ENCODE assay signal across 8 cellular contexts in genomic region chr4:72112514-72113156, GRCh38.
DNase-seq lines count a peak whose midpoint lies in the region; ATAC-seq and TF ChIP-seq lines count a peak whose summit lies in the region.

No MANE protein-coding gene starts in this region.

- no peak for TF ChIP-seq CTCF in activated CD8-positive, alpha-beta T cell treated with anti-CD3 and anti-CD28 coated beads for 36 hours (IDR thresholded peaks at IDR 0.05)
- TF ChIP-seq CTCF in coronary artery (IDR thresholded peaks at IDR 0.05) = no peak

- no peak overlapping the region for H3K23ac ChIP-seq in trophoblast cell (ENCODE audit: low read length)

- H3K36me3 Mint-ChIP-seq in activated CD8-positive, alpha-beta T cell treated with anti-CD3 and anti-CD28 coated beads for 36 hours (ENCODE audit: low read depth) = no peaks in the 10 kb centered on the region

- H3K9me3 Mint-ChIP-seq in activated CD8-positive, alpha-beta T cell treated with anti-CD3 and anti-CD28 coated beads for 36 hours = peaks cover 4% of the 10 kb centered on the region

- no peak overlapping the region for H3K4me3 ChIP-seq in trophoblast cell (ENCODE audit: low read depth, low read length)
- H3K4me3 ChIP-seq in coronary artery = no peak overlapping the region

- H2BK120ac ChIP-seq in trophoblast cell (ENCODE audit: insufficient read depth, low read length, poor library complexity) = no peak overlapping the region

- POLR2A ChIA-PET in activated CD8-positive, alpha-beta T cell treated with anti-CD3 and anti-CD28 coated beads for 36 hours (lab: Charles Lee) = no interaction called here

- H3K27me3 Mint-ChIP-seq in activated CD8-positive, alpha-beta T cell treated with anti-CD3 and anti-CD28 coated beads for 36 hours = peaks cover 5% of the 10 kb centered on the region

- H4K12ac ChIP-seq in trophoblast cell (ENCODE audit: low read depth, low read length) = no peak overlapping the region

- DNase-seq in EH (ENCODE audit: low read depth) = peak; percentile 48
- DNase-seq in activated CD8-positive, alpha-beta T cell treated with anti-CD3 and anti-CD28 coated beads for 36 hours = peak; percentile 49
- DNase-seq in trophoblast cell = peak; percentile 78 to 96
- DNase-seq in CD1c-positive myeloid dendritic cell (ENCODE audit: extremely low spot score) = no peak
- no peak for DNase-seq in coronary artery (ENCODE audit: low spot score)
- no peak for DNase-seq in NCI-H1694 (lab: John Stamatoyannopoulos, UW)

- no peak overlapping the region for H3K4ac ChIP-seq in trophoblast cell (ENCODE audit: low read depth, low read length)

- no peaks in the 10 kb centered on the region for H3K27me3 ChIP-seq in trophoblast cell (ENCODE audit: insufficient read depth, low read length)

- no CpG with 5 or more reads among the region's 3 CpGs for WGBS in trophoblast cell (ENCODE audit: extremely low coverage, insufficient coverage, insufficient read length)

- H2BK5ac ChIP-seq in trophoblast cell (ENCODE audit: low read depth, low read length, poor library complexity) = no peak overlapping the region

- no peak overlapping the region for H3K14ac ChIP-seq in trophoblast cell (ENCODE audit: low read length)

- H3K4me3 Mint-ChIP-seq in activated CD8-positive, alpha-beta T cell treated with anti-CD3 and anti-CD28 coated beads for 36 hours = no peak overlapping the region

- no peak overlapping the region for H2AK5ac ChIP-seq in trophoblast cell (ENCODE audit: low read length)

- H3K27ac Mint-ChIP-seq in activated CD8-positive, alpha-beta T cell treated with anti-CD3 and anti-CD28 coated beads for 36 hours = no peak overlapping the region

- H3K4me1 Mint-ChIP-seq in activated CD8-positive, alpha-beta T cell treated with anti-CD3 and anti-CD28 coated beads for 36 hours (ENCODE audit: low read depth) = peaks cover 9% of the 10 kb centered on the region

- H3K18ac ChIP-seq in trophoblast cell (ENCODE audit: low read length) = no peak overlapping the region

- ATAC-seq in GM19351 (IDR thresholded peaks at IDR 0.05; ENCODE audit: unreplicated experiment) = peak; percentile 93
- ATAC-seq in HG03159 (IDR thresholded peaks at IDR 0.05; ENCODE audit: unreplicated experiment) = peak; percentile 96
- peak; percentile 89 for ATAC-seq in activated CD8-positive, alpha-beta T cell treated with anti-CD3 and anti-CD28 coated beads for 36 hours

- intact Hi-C loops in activated CD8-positive, alpha-beta T cell treated with anti-CD3 and anti-CD28 coated beads for 36 hours (cut with micrococcal nuclease) = no loop called here

- H2BK12ac ChIP-seq in trophoblast cell (ENCODE audit: low read length) = no peak overlapping the region

- no peak overlapping the region for H2AFZ ChIP-seq in trophoblast cell (ENCODE audit: insufficient read depth, low read length, poor library complexity)

- H3K27ac ChIP-seq in trophoblast cell (ENCODE audit: low read depth, low read length) = no peak overlapping the region
- H3K27ac ChIP-seq in coronary artery = no peak overlapping the region

- H3K79me1 ChIP-seq in trophoblast cell (ENCODE audit: low read length) = no peaks in the 10 kb centered on the region

- no peaks in the 10 kb centered on the region for H3K9me3 ChIP-seq in trophoblast cell (ENCODE audit: insufficient read depth, low read depth, low read length)

- no peaks in the 10 kb centered on the region for H3K36me3 ChIP-seq in trophoblast cell (ENCODE audit: control insufficient read depth in 1 of 2, insufficient read depth in 2 of 2, low read length in 2 of 2)

- H3K4me2 ChIP-seq in trophoblast cell (ENCODE audit: low read length) = no peak overlapping the region

- no peak overlapping the region for H4K8ac ChIP-seq in trophoblast cell (ENCODE audit: low read depth, low read length)

- CTCF ChIA-PET in activated CD8-positive, alpha-beta T cell treated with anti-CD3 and anti-CD28 coated beads for 36 hours (lab: Charles Lee) = no interaction called here

- no peak overlapping the region for H4K91ac ChIP-seq in trophoblast cell (ENCODE audit: low read depth, low read length)

- H3K4me1 ChIP-seq in trophoblast cell (ENCODE audit: control insufficient read depth in 1 of 2, insufficient read depth in 2 of 2, low read length in 2 of 2) = peaks cover 0 to 1% of the 10 kb centered on the region in 2 experiments

- no peaks in the 10 kb centered on the region for H3K79me2 ChIP-seq in trophoblast cell (ENCODE audit: control insufficient read depth, insufficient read depth, low read length, poor library complexity)

- no peak overlapping the region for H3K9ac ChIP-seq in trophoblast cell (ENCODE audit: low read length)

Comparison
In these comparisons a context has a peak if more than half of its experiments do, and no peak if none do; other contexts are left out.
1. DNase-seq: peak in EH (single experiment), activated CD8-positive, alpha-beta T cell treated with anti-CD3 and anti-CD28 coated beads for 36 hours (single experiment) and trophoblast cell (2 of 2); none in CD1c-positive myeloid dendritic cell (single experiment), coronary artery (single experiment) and NCI-H1694 (single experiment).
2. Peak in every context shown above with its lines, with median percentiles within 50 percentile points of each other: ATAC-seq.